8 cellular contexts compared by ENCODE assay signal in the genomic region with DNA sequence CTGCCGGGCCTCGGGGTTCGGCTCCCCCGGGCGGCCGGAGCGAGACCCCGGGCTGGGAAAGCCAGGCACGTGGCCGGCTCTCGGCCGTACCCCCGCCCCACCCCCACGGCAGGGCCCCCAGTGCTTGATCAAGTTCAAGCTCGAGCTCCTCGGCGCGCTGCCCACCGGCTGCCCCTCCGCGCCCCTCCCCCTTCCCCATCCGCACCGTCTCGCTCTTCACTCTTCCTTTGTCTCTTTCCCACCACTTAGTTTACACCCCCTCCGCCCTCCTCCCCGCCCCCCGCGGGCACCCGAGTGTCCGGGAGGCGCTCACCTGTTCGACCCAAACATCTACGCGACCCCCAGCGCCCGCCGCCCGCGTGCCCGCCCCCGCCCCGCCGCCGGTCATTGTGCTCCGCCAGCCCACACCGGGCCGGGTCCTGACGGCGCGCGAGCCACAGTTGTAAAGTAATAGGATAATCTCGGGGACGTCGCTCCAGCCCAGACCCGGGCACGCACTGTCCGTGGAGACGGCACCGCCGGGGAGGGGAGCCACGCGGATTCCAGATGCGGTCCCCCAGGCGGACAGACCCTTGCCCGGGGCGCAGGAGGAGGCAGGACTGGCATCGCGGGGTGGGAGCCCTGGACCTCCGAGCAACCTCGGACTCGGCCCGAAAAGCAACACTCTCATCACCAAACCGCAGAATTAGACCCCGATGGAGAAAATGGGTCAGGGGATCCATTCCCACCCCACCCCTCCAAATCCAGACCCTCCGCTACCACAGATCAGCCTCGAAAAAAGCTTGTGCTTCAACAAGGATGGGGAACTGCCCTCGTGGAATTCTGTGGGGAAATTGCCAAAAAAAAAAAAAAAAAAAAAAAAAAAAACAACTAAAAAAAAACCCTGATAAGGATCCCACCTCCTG.
DNase-seq lines count a peak whose midpoint lies in the region; ATAC-seq and TF ChIP-seq lines count a peak whose summit lies in the region.

No MANE protein-coding gene starts in this region.

- peaks cover 7% of the 10 kb centered on the region for H3K9me3 Mint-ChIP-seq in activated CD8-positive, alpha-beta T cell treated with anti-CD3 and anti-CD28 coated beads for 36 hours
- no peaks in the 10 kb centered on the region for H3K9me3 Mint-ChIP-seq in nephron

- peak overlapping the region; percentile 91 for H3K27ac Mint-ChIP-seq in activated CD8-positive, alpha-beta T cell treated with anti-CD3 and anti-CD28 coated beads for 36 hours
- H3K27ac Mint-ChIP-seq in nephron = peak overlapping the region; percentile 96 to 98 (median 97)

- no peak for TF ChIP-seq CTCF in activated CD8-positive, alpha-beta T cell treated with anti-CD3 and anti-CD28 coated beads for 36 hours (IDR thresholded peaks at IDR 0.05)
- no peak for TF ChIP-seq CTCF in nephron (IDR thresholded peaks at IDR 0.05; ENCODE audit: unreplicated experiment in 3 of 3)

- H3K27ac ChIP-seq in esophagus (ENCODE audit: low read depth in 2 of 2, low read length in 1 of 2) = peak overlapping the region; percentile 66 to 69
- H3K27ac ChIP-seq in aorta (ENCODE audit: low read depth in 1 of 2, low read length in 2 of 2) = no peak overlapping the region

- POLR2A ChIA-PET in activated CD8-positive, alpha-beta T cell treated with anti-CD3 and anti-CD28 coated beads for 36 hours (lab: Charles Lee) = interaction anchor here (0.6 to 3.1 kb wide), 6 partner anchors 9 to 156 kb away, joined by 3 to 15 read pairs (median 4); no protein-coding TSS in a partner anchor

- peak; percentile 9 for DNase-seq in DMS114 treated with DMSO at 0.1 percent for 48 hours (lab: John Stamatoyannopoulos, UW; ENCODE audit: unreplicated experiment)
- peak; percentile 82 for DNase-seq in NCI-H146 (lab: John Stamatoyannopoulos, UW)
- DNase-seq in activated CD8-positive, alpha-beta T cell treated with anti-CD3 and anti-CD28 coated beads for 36 hours = peak; percentile 45
- DNase-seq in aorta = peak; percentile 70 to 85
- DNase-seq in NK-92 (lab: John Stamatoyannopoulos, UW; ENCODE audit: unreplicated experiment) = no peak

- H3K4me1 ChIP-seq in esophagus (ENCODE audit: control insufficient read depth in 2 of 2, insufficient read depth in 2 of 2, low read length in 1 of 2) (no peaks in the 10 kb centered on the region), aorta (ENCODE audit: control insufficient read depth in 1 of 2, insufficient read depth in 2 of 2, low read length in 2 of 2) (no peaks in the 10 kb centered on the region)

- peaks cover 37% of the 10 kb centered on the region for H3K4me1 Mint-ChIP-seq in activated CD8-positive, alpha-beta T cell treated with anti-CD3 and anti-CD28 coated beads for 36 hours (ENCODE audit: low read depth)
- peaks cover 34% of the 10 kb centered on the region for H3K4me1 Mint-ChIP-seq in nephron

- peak overlapping the region; percentile 81 for H3K4me3 Mint-ChIP-seq in activated CD8-positive, alpha-beta T cell treated with anti-CD3 and anti-CD28 coated beads for 36 hours
- H3K4me3 Mint-ChIP-seq in nephron = peak overlapping the region; percentile 81 to 91 (median 90)

- H3K36me3 ChIP-seq in esophagus (ENCODE audit: control insufficient read depth in 2 of 2, insufficient read depth in 2 of 2, low read length in 1 of 2) = no peaks in the 10 kb centered on the region
- H3K36me3 ChIP-seq in aorta (ENCODE audit: control insufficient read depth in 1 of 2, insufficient read depth in 2 of 2, low read length in 1 of 2) = no peaks in the 10 kb centered on the region

- H3K4me3 ChIP-seq in esophagus (ENCODE audit: low read depth in 1 of 2, low read length in 2 of 2) (peak overlapping the region; percentile 49 to 70), aorta (ENCODE audit: low read length in 2 of 2) (peak overlapping the region; percentile 60 to 84)

- H3K27me3 ChIP-seq in esophagus (ENCODE audit: control insufficient read depth in 1 of 2, insufficient read depth in 2 of 2, low read length in 2 of 2) (no peaks in the 10 kb centered on the region), aorta (ENCODE audit: control insufficient read depth in 1 of 2, insufficient read depth in 2 of 2, low read length in 1 of 2) (no peaks in the 10 kb centered on the region)

- peaks cover 4% of the 10 kb centered on the region for H3K36me3 Mint-ChIP-seq in activated CD8-positive, alpha-beta T cell treated with anti-CD3 and anti-CD28 coated beads for 36 hours (ENCODE audit: low read depth)
- peaks cover 9% of the 10 kb centered on the region for H3K36me3 Mint-ChIP-seq in nephron (ENCODE audit: low read depth)

- no peaks in the 10 kb centered on the region for H3K9me3 ChIP-seq in esophagus (ENCODE audit: control insufficient read depth in 2 of 2, insufficient read depth in 1 of 2, low read depth in 1 of 2, low read length in 1 of 2)
- no peaks in the 10 kb centered on the region for H3K9me3 ChIP-seq in aorta (ENCODE audit: control insufficient read depth, low read length)

- intact Hi-C loops in activated CD8-positive, alpha-beta T cell treated with anti-CD3 and anti-CD28 coated beads for 36 hours (cut with micrococcal nuclease) = no loop called here
- intact Hi-C loops in aorta (cut with DNase I) = loop anchor here in 1 of 2 donors (5.0 to 10.0 kb wide), 3 partner anchors 127 to 280 kb away; a partner anchor contains a TSS

- ATAC-seq in activated CD8-positive, alpha-beta T cell treated with anti-CD3 and anti-CD28 coated beads for 36 hours = peak; percentile 5
- ATAC-seq in aorta (ENCODE audit: low FRiP score) (peak; percentile 45), HG02885 (IDR thresholded peaks at IDR 0.05; ENCODE audit: poor library complexity, unreplicated experiment) (no peak)

- CTCF ChIA-PET in activated CD8-positive, alpha-beta T cell treated with anti-CD3 and anti-CD28 coated beads for 36 hours (lab: Charles Lee) = interaction anchor here (1.1 to 4.2 kb wide), 13 partner anchors 12 to 281 kb away, joined by 3 to 23 read pairs (median 3); no protein-coding TSS in a partner anchor

- WGBS in esophagus, 2 donors = 1% methylated on average over 59 to 77 of the region's 77 CpGs
- WGBS in aorta, 2 donors = 1% methylated on average over 59 to 77 of the region's 77 CpGs

- no peaks in the 10 kb centered on the region for H3K27me3 Mint-ChIP-seq in activated CD8-positive, alpha-beta T cell treated with anti-CD3 and anti-CD28 coated beads for 36 hours
- peaks cover 4% of the 10 kb centered on the region for H3K27me3 Mint-ChIP-seq in nephron (ENCODE audit: low read depth)

Comparison
In these comparisons a context has a peak if more than half of its experiments do, and no peak if none do; other contexts are left out.
1. H3K27ac ChIP-seq: peak in esophagus (2 of 2); none in aorta (0 of 2).